ENCODE assay signal across 9 cellular contexts in genomic region chr7:128868624-128869137, GRCh38. TPM values are rescaled to one million over a fixed set of nuclear protein-coding genes. Genes with fewer than 3 reads are reported as not detected.
DNase-seq lines count a peak whose midpoint lies in the region; ATAC-seq and TF ChIP-seq lines count a peak whose summit lies in the region.
"Had no signal": no experiment of that assay in that cellular context is flagged by ENCODE, and none has a peak within 500 bp of the region (broad histone marks: within the 10 kb centered on the region; RNA-seq: fewer than 3 reads in every experiment).

No MANE protein-coding gene starts in this region.

- peaks cover 5% of the 10 kb centered on the region for H3K36me3 Mint-ChIP-seq in Caco-2 (ENCODE audit: insufficient read depth, unreplicated experiment)

- CTCF ChIA-PET in Caco-2 (lab: Charles Lee) = interaction anchor here (1.5 to 1.8 kb wide), 3 partner anchors 9 to 40 kb away, joined by 4 to 5 read pairs (median 5); no protein-coding TSS in a partner anchor

- intact Hi-C loops in Caco-2 (cut with micrococcal nuclease; ENCODE audit: unreplicated experiment) = loop anchor here (1.0 kb wide), 1 partner anchor 12 kb away; no protein-coding TSS in a partner anchor
- intact Hi-C loops in ovary (cut with DNase I) = no loop called here
- intact Hi-C loops in posterior vena cava (cut with DNase I) = no loop called here

- H3K36me3 ChIP-seq in Caco-2 (ENCODE audit: control insufficient read depth, insufficient read depth, low read length) (no peaks in the 10 kb centered on the region; the same call in none of the 2 replicates), SJCRH30 (no peaks in the 10 kb centered on the region), ovary (no peaks in the 10 kb centered on the region)

- H3K4me3 Mint-ChIP-seq in Caco-2 (ENCODE audit: unreplicated experiment) = peak overlapping the region; percentile 79

- no peak for DNase-seq in Caco-2
- no peak for DNase-seq in SJCRH30
- DNase-seq in fibroblast of villous mesenchyme (ENCODE audit: low read depth) = no peak
- DNase-seq in ovary = no peak
- DNase-seq in posterior vena cava (ENCODE audit: low spot score) = no peak
- DNase-seq in amygdala (lab: John Stamatoyannopoulos, UW) = no peak
- DNase-seq in foreskin melanocyte = no peak

- TF ChIP-seq POLR2A in ovary (IDR thresholded peaks at IDR 0.05) = no peak

- no peak overlapping the region for H3K27ac Mint-ChIP-seq in Caco-2 (ENCODE audit: unreplicated experiment)

- H3K4me3 ChIP-seq in Caco-2 (ENCODE audit: low read depth, low read length) (peak overlapping the region; percentile 57), SJCRH30 (peak overlapping the region; percentile 55), fibroblast of villous mesenchyme (ENCODE audit: low read depth, low read length) (peak overlapping the region; percentile 50), ovary (peak overlapping the region; percentile 33)
- H3K4me3 ChIP-seq: K562 had no signal

- POLR2A ChIA-PET in Caco-2 (lab: Charles Lee) = interaction anchor here (1.5 kb wide), 1 partner anchor 9 kb away, joined by 4 read pairs; no protein-coding TSS in a partner anchor

- H3K4me1 ChIP-seq in Caco-2 (peaks cover 14% of the 10 kb centered on the region; the same call in 1 of the 2 replicates), SJCRH30 (peaks cover 11% of the 10 kb centered on the region), ovary (ENCODE audit: insufficient read depth) (peaks cover 5% of the 10 kb centered on the region)

- no peak for TF ChIP-seq EP300 in ovary (IDR thresholded peaks at IDR 0.05)

- H3K4me1 Mint-ChIP-seq in Caco-2 (ENCODE audit: low read depth, unreplicated experiment) = peaks cover 7% of the 10 kb centered on the region

- H3K9me3 Mint-ChIP-seq in Caco-2 (ENCODE audit: unreplicated experiment) = no peaks in the 10 kb centered on the region

- H3K27me3 Mint-ChIP-seq in Caco-2 (ENCODE audit: insufficient read depth, unreplicated experiment) = peaks cover 3% of the 10 kb centered on the region

- BruUV-seq in Caco-2 (replicated peaks; lab: Mats Ljungman, UMichigan) = no TSS peak

- ATAC-seq in GM19463 (IDR thresholded peaks at IDR 0.05; ENCODE audit: unreplicated experiment) = no peak
- ATAC-seq: K562 had no signal

- no peaks in the 10 kb centered on the region for H3K9me3 ChIP-seq in Caco-2
- no peaks in the 10 kb centered on the region for H3K9me3 ChIP-seq in SJCRH30 (replicated peaks)
- H3K9me3 ChIP-seq in ovary = no peaks in the 10 kb centered on the region

- TF ChIP-seq CTCF in Caco-2 (IDR thresholded peaks at IDR 0.05; ENCODE audit: insufficient read depth in 1 of 2, low read depth in 1 of 2, low read length in 1 of 2, severe bottlenecking in 1 of 2, unreplicated experiment in 1 of 2) = no peak
- no peak for TF ChIP-seq CTCF in fibroblast of villous mesenchyme (IDR thresholded peaks at IDR 0.05; ENCODE audit: insufficient read depth, low read depth, low read length)
- TF ChIP-seq CTCF in ovary (IDR thresholded peaks at IDR 0.05) = no peak

- H3K27me3 ChIP-seq in Caco-2 (replicated peaks; ENCODE audit: control insufficient read depth, insufficient read depth, low read length) = no peaks in the 10 kb centered on the region
- H3K27me3 ChIP-seq in SJCRH30 = no peaks in the 10 kb centered on the region
- no peaks in the 10 kb centered on the region for H3K27me3 ChIP-seq in ovary

- 52 to 62% (median 56%) methylated on average over 13 of the region's 13 CpGs for WGBS in ovary, 3 donors

- H3K27ac ChIP-seq in SJCRH30 (no peak overlapping the region), ovary (no peak overlapping the region)

RNA-seq across cellular contexts. Expression of gene ATP6V1F, which starts 6.0 kb away (rescaled TPM):
- total RNA-seq in Caco-2 (2022) (162 and 168 TPM in 2 replicates), fibroblast of villous mesenchyme (73.1 and 82.5 TPM in 2 replicates), ovary (100 to 1,000 TPM in 1 of 7 donors, 10 to 100 TPM in 6; 57.3 to 108 (median 85.0) TPM), posterior vena cava (100 to 1,000 TPM; 106 to 115 TPM)
- 95.8 and 115 TPM in 2 replicates for total RNA-seq in SJCRH30 (2014; rRNA removed; shearing (Covaris generic))
- polyA plus RNA-seq in ovary = 100 to 1,000 TPM in 1 of 2 donors, 10 to 100 TPM in 1; 98.2 to 128 TPM

RNA-seq across cellular contexts. Expression of gene FLNC, which starts 38.5 kb away (rescaled TPM):
- total RNA-seq in Caco-2 (2022) = 108 and 128 TPM in 2 replicates
- total RNA-seq in SJCRH30 (2014; rRNA removed; shearing (Covaris generic)) = 158 and 172 TPM in 2 replicates
- total RNA-seq in fibroblast of villous mesenchyme = 185 and 202 TPM in 2 replicates
- total RNA-seq in ovary = 10 to 100 TPM in 6 of 7 donors, 1 to 10 TPM in 1; 8.0 to 51.2 (median 17.3) TPM
- polyA plus RNA-seq in ovary = 1 to 10 TPM; 6.5 to 6.8 TPM
- 100 to 1,000 TPM; 440 to 856 TPM for total RNA-seq in posterior vena cava

RNA-seq across cellular contexts. Expression of gene KCP, which starts 41.8 kb away (rescaled TPM):
- total RNA-seq in Caco-2 (2022) (0.23 and 0.50 TPM in 2 replicates), fibroblast of villous mesenchyme (under 0.01 TPM in 1 of 2 replicates, not detected in the other), ovary (1 to 10 TPM in 1 of 7 donors, under 1 TPM in 3, not detected in 3; 0.15 to 1.8 (median 0.21) TPM), posterior vena cava (1 to 10 TPM in 1 of 2 donors, under 1 TPM in 1; 0.95 to 1.3 TPM)
- total RNA-seq in SJCRH30 (2014; rRNA removed; shearing (Covaris generic)) = 0.20 and 0.38 TPM in 2 replicates
- polyA plus RNA-seq in ovary = under 1 TPM in 1 of 2 donors, not detected in 1; 0.05 TPM
